8 cellular contexts compared by ENCODE assay signal in genomic region chr12:110577717-110578521, GRCh38. TPM values are rescaled to one million over a fixed set of nuclear protein-coding genes. Genes with fewer than 3 reads are reported as not detected.
DNase-seq lines count a peak whose midpoint lies in the region; ATAC-seq and TF ChIP-seq lines count a peak whose summit lies in the region.

No MANE protein-coding gene starts in this region.

- peak; percentile 40 for ATAC-seq in GM19395 (IDR thresholded peaks at IDR 0.05; ENCODE audit: unreplicated experiment)
- peak; percentile 36 to 61 (median 53) for ATAC-seq in natural killer cell
- ATAC-seq in HG02884 (IDR thresholded peaks at IDR 0.05; ENCODE audit: unreplicated experiment): no peak
- no peak for ATAC-seq in GM19397 (IDR thresholded peaks at IDR 0.05; ENCODE audit: unreplicated experiment)

- H3K4me3 ChIP-seq in AG04450 (ENCODE audit: low read depth, low read length) (peak overlapping the region; percentile 20; the same call in 1 of the 2 replicates), choroid plexus epithelial cell (ENCODE audit: low read depth, low read length) (no peak overlapping the region)

- no peak for DNase-seq in AG04450 (ENCODE audit: low read depth, low spot score)
- peak; percentile 7 for DNase-seq in RPMI8226
- DNase-seq in choroid plexus epithelial cell (ENCODE audit: low read depth): peak; percentile 82
- no peak for DNase-seq in natural killer cell
- no peak for DNase-seq in NCI-H1048 (lab: John Stamatoyannopoulos, UW)

- H3K4me3 Mint-ChIP-seq in natural killer cell: peak overlapping the region; percentile 52

- peak overlapping the region; percentile 88 to 99 for H3K27ac Mint-ChIP-seq in natural killer cell

- H3K27ac ChIP-seq in AG04450 (ENCODE audit: low read depth, low read length): peak overlapping the region; percentile 69

- H3K4me1 Mint-ChIP-seq in natural killer cell: peaks cover 58 to 66% of the 10 kb centered on the region in 2 donors

- H3K36me3 Mint-ChIP-seq in natural killer cell: no peaks in the 10 kb centered on the region

- no peaks in the 10 kb centered on the region for H3K9me3 Mint-ChIP-seq in natural killer cell

- POLR2A ChIA-PET in AG04450 (lab: Yijun Ruan, JAX): no interaction called here

- peaks cover 4% of the 10 kb centered on the region; the same call in 1 of the 2 replicates for H3K9me3 ChIP-seq in AG04450 (ENCODE audit: control insufficient read depth, insufficient read depth, low read length)

- intact Hi-C loops in natural killer cell (cut with micrococcal nuclease): no loop called here

- H3K27me3 Mint-ChIP-seq in natural killer cell (ENCODE audit: low read depth in 2 of 2): no peaks in the 10 kb centered on the region

- H3K27me3 ChIP-seq in AG04450 (ENCODE audit: control insufficient read depth, insufficient read depth, low read length): no peaks in the 10 kb centered on the region

- no peak for TF ChIP-seq CTCF in AG04450 (IDR thresholded peaks at IDR 0.05; ENCODE audit: low read depth, low read length)
- TF ChIP-seq CTCF in choroid plexus epithelial cell (conservative IDR thresholded peaks at IDR 0.05; ENCODE audit: low read depth, low read length): no peak
- TF ChIP-seq CTCF in natural killer cell (IDR thresholded peaks at IDR 0.05): no peak

- CTCF ChIA-PET in AG04450 (lab: Charles Lee): no interaction called here

RNA-seq across cellular contexts. Expression of gene PPTC7, which starts 5.2 kb away (rescaled TPM):
- 9.3 and 11.4 TPM in 2 replicates for polyA plus RNA-seq in AG04450 (2011; rRNA removed)
- 11.7 and 15.8 TPM in 2 replicates for polyA minus RNA-seq in AG04450 (2011; rRNA and poly(A)+ RNA removed)
- total RNA-seq in natural killer cell: 10 to 100 TPM; 44.0 to 52.7 (median 48.0) TPM

RNA-seq across cellular contexts. Expression of gene TCTN1, which starts 36.0 kb away (rescaled TPM):
- 32.7 and 35.4 TPM in 2 replicates for polyA plus RNA-seq in AG04450 (2011; rRNA removed)
- polyA minus RNA-seq in AG04450 (2011; rRNA and poly(A)+ RNA removed): 14.4 and 19.4 TPM in 2 replicates
- total RNA-seq in natural killer cell: 1 to 10 TPM; 4.3 to 6.6 (median 5.2) TPM

Comparison
In these comparisons a context has a peak if more than half of its experiments do, and no peak if none do; other contexts are left out.
1. DNase-seq: peak in RPMI8226 (single experiment) and choroid plexus epithelial cell (single experiment); none in AG04450 (single experiment), natural killer cell (single experiment) and NCI-H1048 (single experiment).
2. ATAC-seq: peak in GM19395 (single experiment) and natural killer cell (3 of 3); none in HG02884 (single experiment) and GM19397 (single experiment).